ENCODE assay signal across 19 cellular contexts in the genomic region with DNA sequence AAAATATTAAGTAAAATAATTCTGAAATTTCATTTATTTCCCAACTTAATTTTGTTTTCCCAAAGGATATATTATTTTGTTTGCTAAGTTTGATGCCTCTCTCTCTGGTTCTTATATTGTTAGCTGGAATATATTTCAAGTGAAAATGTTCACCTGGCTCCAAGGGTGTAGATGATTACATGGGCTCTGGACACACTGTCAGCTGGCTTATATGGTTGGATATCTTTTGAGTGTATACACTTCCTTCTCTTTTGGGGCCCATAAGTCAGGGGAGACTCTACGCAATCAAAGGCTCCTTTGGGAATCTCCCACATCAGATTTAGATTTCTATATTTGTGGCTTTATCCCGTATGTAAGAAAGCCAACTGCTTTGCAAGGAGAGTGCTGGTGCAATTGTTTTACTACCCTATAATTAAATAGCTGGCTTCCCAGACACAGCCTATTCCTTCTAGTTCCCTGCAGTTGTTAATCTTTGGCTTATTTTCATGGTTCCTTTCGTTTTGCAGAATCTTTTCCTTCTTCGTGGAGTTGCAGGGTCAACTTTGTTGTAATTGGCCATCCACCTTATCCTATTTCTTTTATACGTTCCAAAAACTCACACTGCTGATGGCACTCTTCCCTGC.
A peak's percentile ranks its signal among the peaks of the same experiment; 100 is the strongest.
DNase-seq lines count a peak whose midpoint lies in the region; FAIRE-seq lines count a peak whose summit lies in the region.
"Had no signal": no experiment of that assay in that cellular context is flagged by ENCODE, and none has a peak within 500 bp of the region (broad histone marks: within the 10 kb centered on the region; RNA-seq: fewer than 3 reads in every experiment).

No MANE protein-coding gene starts in this region.

- H3K23ac ChIP-seq in mesenchymal stem cell (ENCODE audit: low read length in 2 of 2), result no peak overlapping the region

- intact Hi-C loops in posterior cingulate gyrus (cut with DNase I), result no loop called here

- H4K8ac ChIP-seq in mesenchymal stem cell (ENCODE audit: low read length), result no peak overlapping the region

- no peaks in the 10 kb centered on the region for H3K79me1 ChIP-seq in mesenchymal stem cell (replicated peaks; ENCODE audit: low read length, poor library complexity, severe bottlenecking)

- H3K27me3 ChIP-seq in mesenchymal stem cell (ENCODE audit: control insufficient read depth in 1 of 2, insufficient read depth in 1 of 2, low read length in 2 of 2), result no peaks in the 10 kb centered on the region
- H3K27me3 ChIP-seq: BE2C had no signal

- peak; percentile 25 for FAIRE-seq in TTC549 (lab: Jason Lieb, UNC)
- FAIRE-seq: A204.1, D721Med had no signal

- no peak overlapping the region for H2AFZ ChIP-seq in mesenchymal stem cell (ENCODE audit: low read depth, low read length)

- no peak overlapping the region for H3K4me2 ChIP-seq in mesenchymal stem cell (ENCODE audit: low read length, poor library complexity, severe bottlenecking)

- no peak overlapping the region for H2AK5ac ChIP-seq in mesenchymal stem cell (ENCODE audit: low read length, severe bottlenecking)

- no peak overlapping the region for H2BK5ac ChIP-seq in mesenchymal stem cell (ENCODE audit: low read depth, low read length, poor library complexity, severe bottlenecking)

- H2BK15ac ChIP-seq in mesenchymal stem cell (ENCODE audit: low read depth, poor library complexity, severe bottlenecking), result no peak overlapping the region

- H3K27ac ChIP-seq in mesenchymal stem cell (ENCODE audit: low read length, poor library complexity, severe bottlenecking), result no peak overlapping the region
- H3K27ac ChIP-seq: C4-2B, HL-60 had no signal

- WGBS in mesenchymal stem cell, result 64% methylated on average over 3 of the region's 5 CpGs

- no peak overlapping the region for H2BK12ac ChIP-seq in mesenchymal stem cell (ENCODE audit: low read length in 2 of 2)

- H4K91ac ChIP-seq in mesenchymal stem cell (ENCODE audit: low read length), result no peak overlapping the region

- no peak overlapping the region for H3K4ac ChIP-seq in mesenchymal stem cell (ENCODE audit: low read depth in 1 of 2, low read length in 2 of 2)

- H3K14ac ChIP-seq in mesenchymal stem cell (ENCODE audit: low read length in 2 of 2), result no peak overlapping the region

- H3K36me3 ChIP-seq in mesenchymal stem cell (ENCODE audit: control insufficient read depth in 1 of 2, insufficient read depth in 2 of 2, low read depth in 1 of 2, low read length in 2 of 2), result no peaks in the 10 kb centered on the region
- H3K36me3 ChIP-seq: BE2C had no signal

- no peaks in the 10 kb centered on the region for H3K4me1 ChIP-seq in mesenchymal stem cell (ENCODE audit: control insufficient read depth, insufficient read depth, low read depth, low read length)
- H3K4me1 ChIP-seq: BE2C had no signal

- H3K4me3 ChIP-seq in mesenchymal stem cell (ENCODE audit: insufficient read depth in 1 of 2, low read depth in 1 of 2, low read length in 2 of 2), result no peak overlapping the region

- peak overlapping the region; percentile 34 for H2BK120ac ChIP-seq in mesenchymal stem cell (ENCODE audit: low read depth, low read length)

- H3K9me3 ChIP-seq in mesenchymal stem cell (ENCODE audit: control insufficient read depth, low read length), result no peaks in the 10 kb centered on the region
- H3K9me3 ChIP-seq: BE2C had no signal

- H3K9ac ChIP-seq in mesenchymal stem cell (ENCODE audit: low read length), result no peak overlapping the region

- no peak overlapping the region for H3K18ac ChIP-seq in mesenchymal stem cell (ENCODE audit: low read depth in 1 of 2, low read length in 2 of 2)

- peak; percentile 4 for DNase-seq in NCI-H2227 (lab: John Stamatoyannopoulos, UW; ENCODE audit: unreplicated experiment)
- DNase-seq in mesenchymal stem cell, result no peak
- DNase-seq in posterior cingulate gyrus, result no peak
- no peak for DNase-seq in activated T-cell treated with anti-CD3 and anti-CD28 coated beads, Interleukin-2, amount 50 U/mL, for 1 hour
- no peak for DNase-seq in NCI-H1417 treated with DMSO at 0.1 percent for 48 hours (lab: John Stamatoyannopoulos, UW)
- no peak for DNase-seq in activated effector memory CD4-positive, alpha-beta T cell treated with anti-CD3 and anti-CD28 coated beads, Interleukin-2, amount 50 U/mL, for 16 hours
- DNase-seq: BE2C; CD4-positive, alpha-beta memory T cell; COR-L47; DMS153; DND-41; GF-D8; HCEC 1CT; HFFc6 had no signal
